ENCODE assay signal across 1 cellular context in the genomic region with DNA sequence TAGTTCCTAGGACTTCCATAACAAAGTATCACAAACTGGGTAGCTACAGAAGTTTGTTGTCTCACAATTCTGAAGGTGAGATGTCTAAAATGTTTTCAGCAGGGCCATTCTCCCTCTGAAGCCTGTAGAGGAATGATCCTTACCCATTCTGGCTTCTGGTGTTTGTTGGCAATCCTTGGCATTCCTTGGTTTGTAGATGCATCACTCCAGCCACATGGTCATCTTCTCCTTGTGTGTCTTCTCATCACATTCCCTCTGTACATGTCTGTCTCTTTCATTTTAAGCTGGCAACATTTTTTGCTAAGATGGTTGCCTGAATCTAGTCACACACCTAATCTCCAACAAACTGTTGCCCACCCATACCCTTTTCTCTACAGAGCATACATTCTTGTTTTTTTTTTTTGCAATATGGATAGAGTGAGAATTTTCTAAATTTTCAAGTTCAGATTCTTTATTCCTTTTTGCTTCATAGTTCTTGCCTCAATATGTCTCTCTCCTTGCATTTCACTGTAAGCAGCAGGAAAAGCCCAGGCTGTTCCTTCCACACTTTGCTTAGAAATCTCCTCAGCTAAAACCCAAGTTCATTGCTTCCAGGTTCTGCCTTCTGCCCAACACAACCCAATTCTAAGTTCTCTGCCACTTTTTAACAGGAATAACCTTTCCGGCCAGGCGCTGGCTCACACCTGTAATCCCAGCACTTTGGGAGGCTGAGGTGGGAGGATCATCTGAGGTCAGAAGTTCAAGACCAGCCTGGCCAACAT.
A peak's percentile ranks its signal among the peaks of the same experiment; 100 is the strongest.
TF ChIP-seq lines count a peak whose summit lies in the region.

No MANE protein-coding gene starts in this region.

TF ChIP-seq in HepG2, 621 proteins besides CTCF, POLR2A, EP300 and RAD21:
- TF ChIP-seq SRSF1 (optimal IDR thresholded peaks at IDR 0.05; ENCODE audit: low read depth, low read length) (no peak), ZSCAN9 (CRISPR knock-in tag; IDR thresholded peaks at IDR 0.05; ENCODE audit: borderline replicate concordance) (no peak), ZNF256 (CRISPR knock-in tag; conservative IDR thresholded peaks at IDR 0.05) (peak; percentile 98), ZNF790 (CRISPR knock-in tag; IDR thresholded peaks at IDR 0.05; ENCODE audit: borderline replicate concordance) (no peak)
